ENCODE assay signal across 8 cellular contexts in genomic region chr9:129885018-129885669, GRCh38. TPM values are rescaled to one million over a fixed set of nuclear protein-coding genes. Genes with fewer than 3 reads are reported as not detected.
A peak's percentile ranks its signal among the peaks of the same experiment; 100 is the strongest.
DNase-seq lines count a peak whose midpoint lies in the region; ATAC-seq and TF ChIP-seq lines count a peak whose summit lies in the region.

No MANE protein-coding gene starts in this region.

- H3K9me2 ChIP-seq in PC-9 (ENCODE audit: insufficient read depth), result no peaks in the 10 kb centered on the region

- H3K4me2 ChIP-seq in PC-9, result peak overlapping the region; percentile 79

- BruUV-seq in PC-9 (replicated peaks; lab: Mats Ljungman, UMichigan), result TSS peak; percentile 12

- peaks cover 20% of the 10 kb centered on the region; the same call in 1 of the 2 replicates for H3F3A ChIP-seq in PC-9 (ENCODE audit: insufficient read depth, low read depth)

- 0 out of 2 replicates have a peak overlapping the region, but pooled peaks have one; percentile 16 for H3K27ac ChIP-seq in PC-9
- H3K27ac ChIP-seq in breast epithelium, result peak overlapping the region; percentile 81 to 92
- H3K27ac ChIP-seq in right lobe of liver, result peak overlapping the region; percentile 28 to 68 (median 60)
- peak overlapping the region; percentile 75 to 89 for H3K27ac ChIP-seq in thoracic aorta

- H4K20me1 ChIP-seq in PC-9 (ENCODE audit: insufficient read depth), result no peaks in the 10 kb centered on the region

- H3K79me2 ChIP-seq in PC-9 (ENCODE audit: low read depth), result no peaks in the 10 kb centered on the region

- CTCF ChIA-PET in PC-9 (lab: Charles Lee), result interaction anchor here (0.5 to 0.6 kb wide), 3 partner anchors 9 to 243 kb away, joined by 3 to 4 read pairs (median 3); no protein-coding TSS in a partner anchor

- TF ChIP-seq CTCF in AG09309 (IDR thresholded peaks at IDR 0.05; ENCODE audit: control insufficient read depth, insufficient read depth, low read depth, low read length, missing control alignments) (peak; percentile 1), GM13976 (IDR thresholded peaks at IDR 0.05; ENCODE audit: borderline replicate concordance, control extremely low read depth, extremely low read depth, insufficient read depth, missing control alignments) (peak; percentile 40), PC-9 (conservative IDR thresholded peaks at IDR 0.05) (no peak), breast epithelium (IDR thresholded peaks at IDR 0.05) (no peak), right lobe of liver (IDR thresholded peaks at IDR 0.05) (peak; percentile 13 to 21 (median 18)), thoracic aorta (IDR thresholded peaks at IDR 0.05) (no peak)

- WGBS in right lobe of liver (ENCODE audit: insufficient coverage, low coverage, low lambda C conversion rate, missing lambda C conversion rate), result 24% methylated on average over 4 of the region's 27 CpGs

- POLR2A ChIA-PET in PC-9 (lab: Charles Lee; ENCODE audit: unreplicated experiment), result no interaction called here

- no peaks in the 10 kb centered on the region for H3K27me3 ChIP-seq in PC-9 (ENCODE audit: insufficient read depth, low read depth)
- H3K27me3 ChIP-seq in breast epithelium, result no peaks in the 10 kb centered on the region
- H3K27me3 ChIP-seq in right lobe of liver, result no peaks in the 10 kb centered on the region
- no peaks in the 10 kb centered on the region for H3K27me3 ChIP-seq in thoracic aorta (replicated peaks; ENCODE audit: insufficient read depth)

- ATAC-seq in right lobe of liver, result peak; percentile 55 to 62 (median 58)
- no peak for ATAC-seq in thoracic aorta (ENCODE audit: insufficient number of reproducible peaks, low FRiP score, low read depth)
- no peak for ATAC-seq in HG02852 (IDR thresholded peaks at IDR 0.05; ENCODE audit: unreplicated experiment)
- ATAC-seq in HG03432 (IDR thresholded peaks at IDR 0.05; ENCODE audit: unreplicated experiment), result no peak

- no peaks in the 10 kb centered on the region for H3K9me3 ChIP-seq in PC-9 (ENCODE audit: insufficient read depth, low read depth)
- no peaks in the 10 kb centered on the region for H3K9me3 ChIP-seq in breast epithelium
- H3K9me3 ChIP-seq in right lobe of liver, result no peaks in the 10 kb centered on the region
- no peaks in the 10 kb centered on the region for H3K9me3 ChIP-seq in thoracic aorta

- H3K4me1 ChIP-seq in PC-9 (replicated peaks; ENCODE audit: insufficient read depth) (peaks cover 36% of the 10 kb centered on the region), breast epithelium (peaks cover 5 to 14% of the 10 kb centered on the region in 2 donors), right lobe of liver (peaks cover 0 to 25% (median 2%) of the 10 kb centered on the region in 4 donors), thoracic aorta (ENCODE audit: control insufficient read depth in 1 of 2, low read depth in 2 of 2) (peaks cover 10 to 36% of the 10 kb centered on the region in 2 donors)

- peak overlapping the region; percentile 1; the same call in 1 of the 2 replicates for H3K4me3 ChIP-seq in AG09309 (ENCODE audit: control insufficient read depth, low read depth, low read length)
- H3K4me3 ChIP-seq in PC-9, result peak overlapping the region; percentile 48; the same call in 1 of the 2 replicates
- H3K4me3 ChIP-seq in breast epithelium, result peak overlapping the region; percentile 25 to 70 (median 50)
- peak overlapping the region; percentile 12 to 49 (median 26) for H3K4me3 ChIP-seq in right lobe of liver
- H3K4me3 ChIP-seq in thoracic aorta, result peak overlapping the region; percentile 60

- H3K36me3 ChIP-seq in PC-9 (ENCODE audit: low read depth), result no peaks in the 10 kb centered on the region
- no peaks in the 10 kb centered on the region for H3K36me3 ChIP-seq in breast epithelium
- peaks cover 0 to 10% (median 0%) of the 10 kb centered on the region in 4 donors for H3K36me3 ChIP-seq in right lobe of liver
- H3K36me3 ChIP-seq in thoracic aorta, result peaks cover 8% of the 10 kb centered on the region

- intact Hi-C loops in PC-9 (cut with micrococcal nuclease; ENCODE audit: unreplicated experiment) (loop anchor here (1.0 to 10.0 kb wide), 7 partner anchors 112 to 800 kb away; partner anchors contain the start of gene GPR107), breast epithelium (cut with DNase I; ENCODE audit: low total_unique reads) (loop anchor here (10.0 kb wide), 1 partner anchor 160 kb away; the partner anchor contains the start of gene FNBP1), right lobe of liver (cut with DNase I) (loop anchor here in 1 of 2 donors (10.0 kb wide), 1 partner anchor 220 kb away; no protein-coding TSS in a partner anchor)

- H2AFZ ChIP-seq in PC-9, result peak overlapping the region; percentile 58; the same call in 1 of the 2 replicates

- TF ChIP-seq POLR2A in breast epithelium (IDR thresholded peaks at IDR 0.05), result no peak
- TF ChIP-seq POLR2A in right lobe of liver (IDR thresholded peaks at IDR 0.05), result no peak

- in situ Hi-C loops in GM13976 (cut with MboI; ENCODE audit: low sequenced_read_pairs, unreplicated experiment), result no loop called here

- DNase-seq in AG09309 (ENCODE audit: low read depth) (no peak), GM13976 (ENCODE audit: low spot score) (no peak), PC-9 (no peak), breast epithelium (ENCODE audit: low spot score in 2 of 2) (no peak), right lobe of liver (peak in 2 of 3 donors; percentile 59 to 73), thoracic aorta (ENCODE audit: low spot score) (no peak)

RNA-seq across cellular contexts. Expression of gene USP20, which starts 49.9 kb away (rescaled TPM):
- total RNA-seq in PC-9 (2021) (22.1 and 27.8 TPM in 2 replicates), breast epithelium (10 to 100 TPM; 15.0 to 30.9 (median 22.3) TPM), right lobe of liver (10 to 100 TPM in 4 of 6 experiments, 1 to 10 TPM in 2; 7.5 to 14.0 (median 10.8) TPM), thoracic aorta (10 to 100 TPM; 47.8 to 51.2 TPM)

RNA-seq across cellular contexts. Expression of gene C9orf78, which starts 50.1 kb away (rescaled TPM):
- total RNA-seq in PC-9 (2021) (39.2 and 51.7 TPM in 2 replicates), breast epithelium (100 to 1,000 TPM in 1 of 3 donors, 10 to 100 TPM in 2; 56.7 to 189 (median 57.8) TPM), right lobe of liver (10 to 100 TPM; 25.2 to 39.8 (median 33.5) TPM), thoracic aorta (100 to 1,000 TPM in 1 of 2 donors, 10 to 100 TPM in 1; 47.8 to 140 TPM)

Comparison
In these comparisons a context has a peak if more than half of its experiments do, and no peak if none do; other contexts are left out.
1. DNase-seq: peak in right lobe of liver (2 of 3); none in AG09309 (single experiment), GM13976 (single experiment), PC-9 (0 of 2), breast epithelium (0 of 2) and thoracic aorta (single experiment).
2. H3K4me3 ChIP-seq: peak in every context shown above with its lines; median percentile 60 in thoracic aorta; 50 in breast epithelium; 48 in PC-9; 26 in right lobe of liver; 1 in AG09309.
3. CTCF ChIP-seq: peak in AG09309 (single experiment), GM13976 (single experiment) and right lobe of liver (4 of 4); none in PC-9 (single experiment), breast epithelium (0 of 3) and thoracic aorta (single experiment).
4. H3K27ac ChIP-seq: peak in every context shown above with its lines; median percentile 86 in breast epithelium; 82 in thoracic aorta; 60 in right lobe of liver; 16 in PC-9.
5. ATAC-seq: peak in right lobe of liver (4 of 4); none in thoracic aorta (single experiment), HG02852 (single experiment) and HG03432 (single experiment).